In the genomic region with DNA sequence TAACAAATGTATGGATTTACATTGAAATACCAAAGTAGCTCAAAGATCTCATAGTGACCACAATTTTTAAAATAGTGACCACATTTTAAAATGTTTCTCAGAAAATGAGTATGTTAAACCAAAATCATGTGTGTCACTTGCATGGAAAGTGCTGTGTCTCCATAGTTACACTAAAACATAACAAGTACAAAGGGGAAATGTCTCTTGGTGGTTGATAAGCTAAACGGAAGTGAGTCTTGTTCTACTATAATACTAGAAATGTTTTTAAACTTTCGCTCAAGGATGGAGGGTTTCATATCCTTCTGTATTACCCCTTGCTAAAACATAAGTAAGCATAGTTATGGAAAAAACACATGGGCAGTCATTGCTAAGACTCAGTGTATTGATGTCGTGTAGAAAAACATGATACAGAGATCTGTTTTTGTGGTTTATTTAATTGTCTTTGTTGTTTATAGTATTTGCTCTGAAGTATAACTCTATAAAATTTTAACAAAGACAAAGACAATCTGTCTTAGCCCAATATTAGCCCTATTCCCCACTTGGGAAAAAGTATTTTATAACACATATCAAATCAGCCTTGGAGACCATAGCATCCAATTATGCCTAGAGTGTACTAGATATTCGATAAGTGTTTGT, we compare ENCODE assay signal across 8 cellular contexts. TPM values are rescaled to one million over a fixed set of nuclear protein-coding genes. Genes with fewer than 3 reads are reported as not detected.
DNase-seq lines count a peak whose midpoint lies in the region; ATAC-seq and TF ChIP-seq lines count a peak whose summit lies in the region.

No MANE protein-coding gene starts in this region.

- CTCF ChIA-PET in CD8-positive, alpha-beta memory T cell (lab: Charles Lee): interaction anchor here (1.2 to 3.1 kb wide), 9 partner anchors 10 to 50 kb away, joined by 3 to 12 read pairs (median 5); partner anchors contain the start of genes DENND4A and RAB11A

- intact Hi-C loops in head of caudate nucleus (cut with DNase I): no loop called here

- peak overlapping the region; percentile 95 to 98 (median 96) for H3K27ac Mint-ChIP-seq in CD8-positive, alpha-beta memory T cell
- no peak overlapping the region for H3K27ac Mint-ChIP-seq in osteocyte (ENCODE audit: unreplicated experiment)

- no peaks in the 10 kb centered on the region for H3K9me3 Mint-ChIP-seq in CD8-positive, alpha-beta memory T cell
- no peaks in the 10 kb centered on the region for H3K9me3 Mint-ChIP-seq in osteocyte (ENCODE audit: unreplicated experiment)

- no peaks in the 10 kb centered on the region for H3K9me3 ChIP-seq in CD8-positive, alpha-beta memory T cell (ENCODE audit: low read length)

- peaks cover 44% of the 10 kb centered on the region for H3K4me1 ChIP-seq in CD8-positive, alpha-beta memory T cell (ENCODE audit: insufficient read depth, low read length)
- H3K4me1 ChIP-seq in urinary bladder (ENCODE audit: insufficient read depth): no peaks in the 10 kb centered on the region

- H3K27me3 Mint-ChIP-seq in CD8-positive, alpha-beta memory T cell: no peaks in the 10 kb centered on the region
- H3K27me3 Mint-ChIP-seq in osteocyte (ENCODE audit: unreplicated experiment): peaks cover 7% of the 10 kb centered on the region

- ATAC-seq in GM19468 (IDR thresholded peaks at IDR 0.05; ENCODE audit: extremely low read depth, unreplicated experiment) (peak; percentile 14), HG03575 (IDR thresholded peaks at IDR 0.05; ENCODE audit: extremely low read depth, insufficient number of reproducible peaks, low FRiP score, unreplicated experiment) (peak; percentile 47)

- peak overlapping the region; percentile 72 for H3K27ac ChIP-seq in CD8-positive, alpha-beta memory T cell (ENCODE audit: low read depth, low read length)
- H3K27ac ChIP-seq in urinary bladder (ENCODE audit: low read depth): peak overlapping the region; percentile 23

- no peak for TF ChIP-seq CTCF in cardiac fibroblast (IDR thresholded peaks at IDR 0.05; ENCODE audit: low read depth, low read length)
- no peak for TF ChIP-seq CTCF in osteocyte (IDR thresholded peaks at IDR 0.05)

- no peaks in the 10 kb centered on the region for H3K27me3 ChIP-seq in CD8-positive, alpha-beta memory T cell (ENCODE audit: insufficient read depth, low read length, poor library complexity, severe bottlenecking)

- H3K4me3 ChIP-seq in CD8-positive, alpha-beta memory T cell (ENCODE audit: low read length): peak overlapping the region; percentile 30
- no peak overlapping the region for H3K4me3 ChIP-seq in cardiac fibroblast (replicated peaks in 1 of 2; ENCODE audit: low read depth in 2 of 2, low read length in 2 of 2)
- H3K4me3 ChIP-seq in urinary bladder (ENCODE audit: low read depth, low read length): no peak overlapping the region

- DNase-seq in CD8-positive, alpha-beta memory T cell: peak in 2 of 5 donors; percentile 87 to 89
- peak; percentile 61 to 81 for DNase-seq in cardiac fibroblast (ENCODE audit: low read depth in 2 of 2)
- no peak for DNase-seq in NCI-H2227 treated with DMSO at 0.1 percent for 48 hours (lab: John Stamatoyannopoulos, UW)
- DNase-seq in head of caudate nucleus: no peak
- DNase-seq in osteocyte (ENCODE audit: extremely low spot score, unreplicated experiment): no peak

- POLR2A ChIA-PET in CD8-positive, alpha-beta memory T cell (lab: Charles Lee): interaction anchor here (1.0 to 2.0 kb wide), 7 partner anchors 12 to 50 kb away, joined by 3 to 24 read pairs (median 4); partner anchors contain the start of genes DENND4A and RAB11A

- H3K36me3 Mint-ChIP-seq in CD8-positive, alpha-beta memory T cell: peaks cover 0 to 2% (median 0%) of the 10 kb centered on the region in 3 donors
- no peaks in the 10 kb centered on the region for H3K36me3 Mint-ChIP-seq in osteocyte (ENCODE audit: unreplicated experiment)

- 38% methylated on average over 4 of the region's 4 CpGs for WGBS in urinary bladder

- H3K4me1 Mint-ChIP-seq in CD8-positive, alpha-beta memory T cell: peaks cover 46 to 59% (median 55%) of the 10 kb centered on the region in 3 donors
- peaks cover 20% of the 10 kb centered on the region for H3K4me1 Mint-ChIP-seq in osteocyte (ENCODE audit: unreplicated experiment)

- peak overlapping the region; percentile 52 to 75 (median 69) for H3K4me3 Mint-ChIP-seq in CD8-positive, alpha-beta memory T cell
- H3K4me3 Mint-ChIP-seq in osteocyte (ENCODE audit: unreplicated experiment): no peak overlapping the region

- no peaks in the 10 kb centered on the region for H3K36me3 ChIP-seq in CD8-positive, alpha-beta memory T cell (ENCODE audit: insufficient read depth, low read length)
- H3K36me3 ChIP-seq in urinary bladder (ENCODE audit: insufficient read depth): no peaks in the 10 kb centered on the region

RNA-seq across cellular contexts. Expression of gene DENND4A, which starts 27.0 kb away (rescaled TPM):
- total RNA-seq in CD8-positive, alpha-beta memory T cell: 10 to 100 TPM; 47.2 to 54.3 TPM
- polyA plus RNA-seq in CD8-positive, alpha-beta memory T cell: 21.5 TPM
- total RNA-seq in urinary bladder: 56.4 TPM
- polyA plus RNA-seq in urinary bladder: 8.5 TPM
- total RNA-seq in osteocyte: 22.5 and 24.5 TPM in 2 replicates

RNA-seq across cellular contexts. Expression of gene RAB11A, which starts 50.2 kb away (rescaled TPM):
- 100 to 1,000 TPM; 158 to 159 TPM for total RNA-seq in CD8-positive, alpha-beta memory T cell
- 194 TPM for polyA plus RNA-seq in CD8-positive, alpha-beta memory T cell
- 187 TPM for total RNA-seq in urinary bladder
- polyA plus RNA-seq in urinary bladder: 213 TPM
- 317 and 321 TPM in 2 replicates for total RNA-seq in osteocyte

Comparison
In these comparisons a context has a peak if more than half of its experiments do, and no peak if none do; other contexts are left out.
1. DNase-seq: peak in cardiac fibroblast (2 of 2); none in NCI-H2227 treated with DMSO at 0.1 percent for 48 hours (single experiment), head of caudate nucleus (0 of 42) and osteocyte (single experiment).